In the genomic region with DNA sequence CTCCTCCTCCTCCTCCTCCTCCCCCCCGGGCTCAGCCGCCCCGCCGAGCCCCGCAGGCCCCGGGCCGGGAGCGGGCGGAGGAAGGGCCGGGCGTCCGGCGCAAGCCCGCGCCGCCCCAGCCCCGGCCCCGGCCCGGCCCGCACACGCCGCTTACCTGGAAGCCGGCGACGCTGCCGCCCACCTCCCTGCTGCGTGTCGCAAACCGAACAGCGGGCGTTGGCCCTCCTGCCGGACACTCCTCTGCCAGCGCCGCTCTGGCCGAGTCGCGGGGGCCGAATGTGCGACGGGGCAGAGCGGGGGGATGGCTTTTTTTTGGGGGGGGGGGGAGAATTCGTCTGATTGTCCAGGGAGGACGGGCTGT, we compare ENCODE assay signal across 8 cellular contexts. TPM values are rescaled to one million over a fixed set of nuclear protein-coding genes. Genes with fewer than 3 reads are reported as not detected.
DNase-seq lines count a peak whose midpoint lies in the region; ATAC-seq, FAIRE-seq and TF ChIP-seq lines count a peak whose summit lies in the region.
"Had no signal": no experiment of that assay in that cellular context is flagged by ENCODE, and none has a peak within 500 bp of the region (broad histone marks: within the 10 kb centered on the region; RNA-seq: fewer than 3 reads in every experiment).

No MANE protein-coding gene starts in this region.

- H3K9me3 ChIP-seq in body of pancreas (no peaks in the 10 kb centered on the region), HepG2 (ENCODE audit: low read length) (no peaks in the 10 kb centered on the region), subcutaneous abdominal adipose tissue (ENCODE audit: control insufficient read depth in 5 of 5, low read length in 5 of 5) (no peaks in the 10 kb centered on the region)

- in situ Hi-C loops in HepG2 (cut with HindIII; ENCODE audit: extremely low pct_ligation_motif_present, low pct_unique_long_range_greater_than_20kb) = no loop called here

- TF ChIP-seq POLR2A in body of pancreas (IDR thresholded peaks at IDR 0.05) (no peak), HepG2 (IDR thresholded peaks at IDR 0.05; ENCODE audit: insufficient read depth in 1 of 2, low read depth in 2 of 2, low read length in 2 of 2) (no peak)

- peaks cover 49% of the 10 kb centered on the region for H3K27me3 Mint-ChIP-seq in IgD-negative memory B cell

- no peak for FAIRE-seq in HepG2 (lab: Jason Lieb, UNC)

- DNase-seq in body of pancreas = no peak
- no peak for DNase-seq in HepG2 (ENCODE audit: low spot score)
- no peak for DNase-seq in stimulated activated CD4-positive, alpha-beta T cell treated with anti-CD3 and anti-CD28 coated beads, Interleukin-15, amount 100 ng/mL, for 24 hours
- DNase-seq in GDM1 (lab: John Stamatoyannopoulos, UW) = no peak

- 1 to 5% methylated on average over 7 to 20 of the region's 43 CpGs for WGBS in body of pancreas, 2 donors
- WGBS in HepG2 (ENCODE audit: low lambda C conversion rate) = 2% methylated on average over 20 of the region's 43 CpGs

- no TSS peak for BruUV-seq in HepG2 (replicated peaks; lab: Mats Ljungman, UMichigan)

- H3K4me1 Mint-ChIP-seq in IgD-negative memory B cell = peaks cover 0 to 7% (median 7%) of the 10 kb centered on the region in 3 donors

- POLR2A ChIA-PET in HepG2 (lab: Yijun Ruan, JAX) = interaction anchor here (1.0 to 6.5 kb wide), 7 partner anchors 15 to 190 kb away, joined by 3 to 108 read pairs (median 13); a partner anchor contains a TSS

- no peak overlapping the region for H2AFZ ChIP-seq in HepG2 (ENCODE audit: low read length)

- H3K27ac ChIP-seq in body of pancreas (no peak overlapping the region), HepG2 (ENCODE audit: extremely low read length, insufficient read depth, low read length) (peak overlapping the region; percentile 80), subcutaneous abdominal adipose tissue (ENCODE audit: low read depth, low read length) (no peak overlapping the region)
- H3K27ac ChIP-seq: HL-60 had no signal

- H3K9ac ChIP-seq in HepG2 (ENCODE audit: insufficient read depth, low read depth, low read length) (peak overlapping the region; percentile 72), subcutaneous abdominal adipose tissue (ENCODE audit: low read length in 5 of 5) (no peak overlapping the region)

- H3K4me2 ChIP-seq in HepG2 (ENCODE audit: low read depth, low read length) = peak overlapping the region; percentile 75

- H3K27me3 ChIP-seq in body of pancreas = peaks cover 0 to 28% of the 10 kb centered on the region in 2 donors
- H3K27me3 ChIP-seq in HepG2 (ENCODE audit: control insufficient read depth in 1 of 2, insufficient read depth in 2 of 2, low read length in 2 of 2) = peaks cover 0 to 32% of the 10 kb centered on the region in 2 experiments; a peak in 4 of 5 replicates
- H3K27me3 ChIP-seq in subcutaneous abdominal adipose tissue (ENCODE audit: control insufficient read depth in 5 of 5, insufficient read depth in 4 of 5, low read length in 5 of 5) = peaks cover 44 to 68% (median 55%) of the 10 kb centered on the region in 5 donors

- H3K36me3 ChIP-seq in body of pancreas (replicated peaks in 1 of 2; ENCODE audit: insufficient read depth in 1 of 2, low read depth in 2 of 2) (no peaks in the 10 kb centered on the region), HepG2 (replicated peaks in 1 of 2; ENCODE audit: control insufficient read depth in 1 of 2, insufficient read depth in 2 of 2, low read length in 2 of 2) (peaks cover 13 to 27% of the 10 kb centered on the region in 2 experiments; a peak in 4 of 5 replicates), subcutaneous abdominal adipose tissue (ENCODE audit: control insufficient read depth in 5 of 5, insufficient read depth in 5 of 5, low read length in 5 of 5) (peaks cover 0 to 3% (median 0%) of the 10 kb centered on the region in 5 donors)

- H3K4me3 ChIP-seq in body of pancreas (no peak overlapping the region), HepG2 (replicated peaks in 1 of 3; ENCODE audit: insufficient read depth in 1 of 3, low read depth in 2 of 3, low read length in 3 of 3) (peak overlapping the region; percentile 72 to 84 (median 80); a peak in 5 of 6 replicates), subcutaneous abdominal adipose tissue (ENCODE audit: low read depth in 1 of 5, low read length in 5 of 5) (peak overlapping the region in 4 of 5 donors; percentile 42 to 60 (median 60))

- peaks cover 22% of the 10 kb centered on the region for H3K4me1 ChIP-seq in body of pancreas
- H3K4me1 ChIP-seq in HepG2 (ENCODE audit: insufficient read depth, low read length) = peaks cover 52% of the 10 kb centered on the region
- peaks cover 0 to 28% (median 6%) of the 10 kb centered on the region in 5 donors for H3K4me1 ChIP-seq in subcutaneous abdominal adipose tissue (ENCODE audit: control insufficient read depth in 5 of 5, insufficient read depth in 5 of 5, low read length in 5 of 5)

- peaks cover 17% of the 10 kb centered on the region for H3K79me2 ChIP-seq in HepG2 (ENCODE audit: insufficient read depth, low read length)

- TF ChIP-seq EP300 in HepG2 (IDR thresholded peaks at IDR 0.05; ENCODE audit: low read depth in 2 of 2, low read length in 2 of 2) (no peak), HepG2 (CRISPR knock-in tag; IDR thresholded peaks at IDR 0.05; ENCODE audit: borderline replicate concordance) (no peak)

- CTCF ChIA-PET in HepG2 (lab: Yijun Ruan, JAX; ENCODE audit: low intra/inter-chr PET ratio, low total read pairs) = interaction anchor here (1.4 kb wide), 1 partner anchor 14 kb away, joined by 3 read pairs; no protein-coding TSS in a partner anchor

- H3K36me3 Mint-ChIP-seq in IgD-negative memory B cell = no peaks in the 10 kb centered on the region

- H3K9me3 Mint-ChIP-seq in IgD-negative memory B cell = no peaks in the 10 kb centered on the region

- H3K27ac Mint-ChIP-seq in IgD-negative memory B cell = no peak overlapping the region

- TF ChIP-seq CTCF in body of pancreas (IDR thresholded peaks at IDR 0.05) (no peak), HepG2 (CRISPR knock-in tag; IDR thresholded peaks at IDR 0.05) (no peak)

- ATAC-seq in body of pancreas (peak; percentile 9), HepG2 (no peak), GM18502 (IDR thresholded peaks at IDR 0.05; ENCODE audit: poor library complexity, unreplicated experiment) (no peak)

- TF ChIP-seq RAD21 in HepG2 (CRISPR knock-in tag; IDR thresholded peaks at IDR 0.05) = no peak

- intact Hi-C loops in body of pancreas (cut with DNase I) = no loop called here
- intact Hi-C loops in HepG2 (cut with micrococcal nuclease; ENCODE audit: unreplicated experiment) = no loop called here

- peak overlapping the region; percentile 62 to 91 (median 82) for H3K4me3 Mint-ChIP-seq in IgD-negative memory B cell

- peaks cover 51% of the 10 kb centered on the region for H4K20me1 ChIP-seq in HepG2 (ENCODE audit: insufficient read depth, low read length)

RNA-seq across cellular contexts. Expression of a gene that starts 1.1 kb away (rescaled TPM):
- polyA plus RNA-seq in IgD-negative memory B cell (not detected), HepG2 (2011; rRNA removed) (254 and 379 TPM in 2 replicates)
- total RNA-seq in body of pancreas (10 to 100 TPM; 10.6 to 84.0 TPM), HepG2 (2016; rRNA removed; fragmentation: Illumina TruSeq; extraction: Trizol) (79.1 and 138 TPM in 2 replicates)
- 150 and 154 TPM in 2 replicates for total RNA-seq in HepG2 (2016; cell fraction: cytosol; rRNA removed; fragmentation: Illumina TruSeq; extraction: Trizol; ENCODE audit: low read depth)
- 71.0 and 125 TPM in 2 replicates for total RNA-seq in HepG2 (2016; cell fraction: insoluble cytoplasmic fraction; rRNA removed; fragmentation: Illumina TruSeq; extraction: Trizol)
- 362 and 363 TPM in 2 replicates for total RNA-seq in HepG2 (2016; cell fraction: membrane; rRNA removed; fragmentation: Illumina TruSeq; extraction: Trizol)
- total RNA-seq in HepG2 (2016; cell fraction: nucleus; rRNA removed; fragmentation: Illumina TruSeq; extraction: Trizol) = 89.6 and 109 TPM in 2 replicates
- 454 and 616 TPM in 2 replicates for polyA plus RNA-seq in HepG2 (2011; cell fraction: cytosol; rRNA removed)
- 839 and 1,149 TPM in 2 replicates for polyA plus RNA-seq in HepG2 (2011; cell fraction: nucleus; rRNA removed)
- 4,210 and 4,559 TPM in 2 replicates for polyA plus RNA-seq in HepG2 (2012)
- 341 and 387 TPM in 2 replicates for polyA plus RNA-seq in HepG2 (2016; cell fraction: cytosol; fragmentation: Illumina TruSeq; extraction: Trizol; ENCODE audit: low read depth)
- 1,191 and 1,950 TPM in 2 replicates for polyA plus RNA-seq in HepG2 (2016; cell fraction: insoluble cytoplasmic fraction; fragmentation: Illumina TruSeq; extraction: Trizol; ENCODE audit: low read depth)
- polyA plus RNA-seq in HepG2 (2016; cell fraction: membrane; fragmentation: Illumina TruSeq; extraction: Trizol; ENCODE audit: low read depth) = 1,798 and 2,413 TPM in 2 replicates
- 949 and 1,082 TPM in 2 replicates for polyA plus RNA-seq in HepG2 (2016; cell fraction: nucleus; fragmentation: Illumina TruSeq; extraction: Trizol; ENCODE audit: insufficient read depth, low read depth)
- polyA minus RNA-seq in HepG2 (2011; rRNA and poly(A)+ RNA removed; ENCODE audit: low replicate concordance) = 0.19 and 781 TPM in 2 replicates
- 811 and 1,353 TPM in 2 replicates for polyA minus RNA-seq in HepG2 (2011; cell fraction: cytosol; rRNA and poly(A)+ RNA removed)
- polyA minus RNA-seq in HepG2 (2011; cell fraction: nucleus; rRNA and poly(A)+ RNA removed) = 170 and 248 TPM in 2 replicates

RNA-seq across cellular contexts. Expression of a gene that starts 23.0 kb away (rescaled TPM):
- not detected for polyA plus RNA-seq in IgD-negative memory B cell
- over 10,000 TPM in 1 of 2 donors, 1,000 to 10,000 TPM in 1; 1,947 to 16,276 TPM for total RNA-seq in body of pancreas
- not detected in 2 replicates for total RNA-seq in HepG2 (2016; rRNA removed; fragmentation: Illumina TruSeq; extraction: Trizol)
- not detected in 2 replicates for total RNA-seq in HepG2 (2016; cell fraction: cytosol; rRNA removed; fragmentation: Illumina TruSeq; extraction: Trizol; ENCODE audit: low read depth)
- total RNA-seq in HepG2 (2016; cell fraction: insoluble cytoplasmic fraction; rRNA removed; fragmentation: Illumina TruSeq; extraction: Trizol) = not detected in 2 replicates
- total RNA-seq in HepG2 (2016; cell fraction: membrane; rRNA removed; fragmentation: Illumina TruSeq; extraction: Trizol) = not detected in 2 replicates
- not detected in 2 replicates for total RNA-seq in HepG2 (2016; cell fraction: nucleus; rRNA removed; fragmentation: Illumina TruSeq; extraction: Trizol)
- polyA plus RNA-seq in HepG2 (2011; rRNA removed) = not detected in 2 replicates
- not detected in 2 replicates for polyA plus RNA-seq in HepG2 (2011; cell fraction: cytosol; rRNA removed)
- polyA plus RNA-seq in HepG2 (2011; cell fraction: nucleus; rRNA removed) = not detected in 2 replicates
- polyA plus RNA-seq in HepG2 (2012) = not detected in 2 replicates
- not detected in 2 replicates for polyA plus RNA-seq in HepG2 (2016; cell fraction: cytosol; fragmentation: Illumina TruSeq; extraction: Trizol; ENCODE audit: low read depth)
- not detected in 2 replicates for polyA plus RNA-seq in HepG2 (2016; cell fraction: insoluble cytoplasmic fraction; fragmentation: Illumina TruSeq; extraction: Trizol; ENCODE audit: low read depth)
- polyA plus RNA-seq in HepG2 (2016; cell fraction: membrane; fragmentation: Illumina TruSeq; extraction: Trizol; ENCODE audit: low read depth) = not detected in 2 replicates
- polyA plus RNA-seq in HepG2 (2016; cell fraction: nucleus; fragmentation: Illumina TruSeq; extraction: Trizol; ENCODE audit: insufficient read depth, low read depth) = not detected in 2 replicates
- not detected in 2 replicates for polyA minus RNA-seq in HepG2 (2011; rRNA and poly(A)+ RNA removed; ENCODE audit: low replicate concordance)
- not detected in 2 replicates for polyA minus RNA-seq in HepG2 (2011; cell fraction: cytosol; rRNA and poly(A)+ RNA removed)
- not detected in 2 replicates for polyA minus RNA-seq in HepG2 (2011; cell fraction: nucleus; rRNA and poly(A)+ RNA removed)

RNA-seq across cellular contexts. Expression of a gene that starts 33.6 kb away (rescaled TPM):
- polyA plus RNA-seq in IgD-negative memory B cell (not detected), HepG2 (2011; rRNA removed) (0.36 and 0.42 TPM in 2 replicates)
- total RNA-seq in body of pancreas (under 1 TPM in 1 of 2 donors, not detected in 1; 0.66 TPM), HepG2 (2016; rRNA removed; fragmentation: Illumina TruSeq; extraction: Trizol) (not detected in 2 replicates)
- not detected in 2 replicates for total RNA-seq in HepG2 (2016; cell fraction: cytosol; rRNA removed; fragmentation: Illumina TruSeq; extraction: Trizol; ENCODE audit: low read depth)
- not detected in 2 replicates for total RNA-seq in HepG2 (2016; cell fraction: insoluble cytoplasmic fraction; rRNA removed; fragmentation: Illumina TruSeq; extraction: Trizol)
- total RNA-seq in HepG2 (2016; cell fraction: membrane; rRNA removed; fragmentation: Illumina TruSeq; extraction: Trizol) = not detected in 2 replicates
- not detected in 2 replicates for total RNA-seq in HepG2 (2016; cell fraction: nucleus; rRNA removed; fragmentation: Illumina TruSeq; extraction: Trizol)
- 0.08 and 0.15 TPM in 2 replicates for polyA plus RNA-seq in HepG2 (2011; cell fraction: cytosol; rRNA removed)
- 3.1 and 4.3 TPM in 2 replicates for polyA plus RNA-seq in HepG2 (2011; cell fraction: nucleus; rRNA removed)
- polyA plus RNA-seq in HepG2 (2012) = not detected in 2 replicates
- not detected in 2 replicates for polyA plus RNA-seq in HepG2 (2016; cell fraction: cytosol; fragmentation: Illumina TruSeq; extraction: Trizol; ENCODE audit: low read depth)
- polyA plus RNA-seq in HepG2 (2016; cell fraction: insoluble cytoplasmic fraction; fragmentation: Illumina TruSeq; extraction: Trizol; ENCODE audit: low read depth) = not detected in 2 replicates
- not detected in 2 replicates for polyA plus RNA-seq in HepG2 (2016; cell fraction: membrane; fragmentation: Illumina TruSeq; extraction: Trizol; ENCODE audit: low read depth)
- polyA plus RNA-seq in HepG2 (2016; cell fraction: nucleus; fragmentation: Illumina TruSeq; extraction: Trizol; ENCODE audit: insufficient read depth, low read depth) = not detected in 2 replicates
- not detected in 2 replicates for polyA minus RNA-seq in HepG2 (2011; rRNA and poly(A)+ RNA removed; ENCODE audit: low replicate concordance)
- polyA minus RNA-seq in HepG2 (2011; cell fraction: cytosol; rRNA and poly(A)+ RNA removed) = not detected in 2 replicates
- not detected in 2 replicates for polyA minus RNA-seq in HepG2 (2011; cell fraction: nucleus; rRNA and poly(A)+ RNA removed)

Comparison
In these comparisons a context has a peak if more than half of its experiments do, and no peak if none do; other contexts are left out.
1. H3K4me3 ChIP-seq: peak in HepG2 (3 of 3) and subcutaneous abdominal adipose tissue (4 of 5); none in body of pancreas (0 of 2).
2. RNA of a gene that starts 23.0 kb away (total RNA-seq): 1,947 to 16,276 TPM in body of pancreas; not detected in HepG2; every median in the first group is over 1,000 times any median in the second.